Comparison of ENCODE assay signal across 1 cellular context in the genomic region with DNA sequence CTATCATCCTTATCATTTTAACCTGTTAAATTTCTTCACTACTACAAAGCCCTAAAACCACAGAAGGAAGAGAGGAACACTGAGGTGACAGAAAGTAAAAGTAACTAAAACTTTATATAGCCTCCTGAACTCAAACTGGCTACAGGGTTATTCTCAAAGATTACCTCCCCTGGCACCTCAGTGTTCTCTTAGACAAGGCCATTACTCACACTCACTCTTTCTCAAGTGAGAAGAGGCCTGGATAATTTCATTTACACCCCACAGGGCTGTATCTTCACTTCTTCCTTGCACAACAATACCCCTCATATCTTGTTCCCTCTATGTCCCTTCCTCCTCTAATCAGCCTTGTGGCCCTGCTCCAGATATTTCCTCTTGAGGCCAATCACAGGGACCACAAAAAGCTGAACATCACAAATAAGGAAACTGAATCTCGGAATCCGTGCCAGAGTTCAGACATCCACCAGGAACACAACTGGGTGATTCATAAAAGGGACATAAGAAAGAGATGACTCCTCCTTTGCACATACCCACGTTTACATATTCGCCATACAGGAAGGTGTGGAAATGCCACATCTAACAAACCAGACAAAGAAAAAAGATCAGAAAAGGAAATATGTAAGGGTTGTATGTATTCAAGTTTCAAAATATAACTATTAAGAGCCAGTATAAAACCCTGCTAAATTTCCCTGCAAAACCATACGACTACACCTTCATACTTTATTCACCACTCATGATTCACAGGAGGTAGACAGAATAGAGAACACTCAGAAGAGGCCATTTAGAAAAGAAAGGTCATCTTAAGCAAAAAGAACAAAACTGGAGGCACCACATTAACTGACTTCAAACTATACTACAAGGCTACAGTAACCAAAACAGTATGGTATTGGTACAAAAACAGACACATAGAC.
TF ChIP-seq lines count a peak whose summit lies in the region.

No MANE protein-coding gene starts in this region.

TF ChIP-seq in HepG2, 621 proteins besides CTCF, POLR2A, EP300 and RAD21:
- TF ChIP-seq, protein P1, sequence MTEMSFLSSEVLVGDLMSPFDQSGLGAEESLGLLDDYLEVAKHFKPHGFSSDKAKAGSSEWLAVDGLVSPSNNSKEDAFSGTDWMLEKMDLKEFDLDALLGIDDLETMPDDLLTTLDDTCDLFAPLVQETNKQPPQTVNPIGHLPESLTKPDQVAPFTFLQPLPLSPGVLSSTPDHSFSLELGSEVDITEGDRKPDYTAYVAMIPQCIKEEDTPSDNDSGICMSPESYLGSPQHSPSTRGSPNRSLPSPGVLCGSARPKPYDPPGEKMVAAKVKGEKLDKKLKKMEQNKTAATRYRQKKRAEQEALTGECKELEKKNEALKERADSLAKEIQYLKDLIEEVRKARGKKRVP (CRISPR knock-in tag; IDR thresholded peaks at IDR 0.05): no peak
- TF ChIP-seq TCF7 (IDR thresholded peaks at IDR 0.05; ENCODE audit: low read depth) (0 out of 2 replicates have a peak, but pooled peaks have one; percentile 16), PHF8 (CRISPR knock-in tag; IDR thresholded peaks at IDR 0.05) (no peak), MED8 (CRISPR knock-in tag; IDR thresholded peaks at IDR 0.05; ENCODE audit: insufficient replicate concordance) (no peak)
